13 cellular contexts compared by ENCODE assay signal in the genomic region with DNA sequence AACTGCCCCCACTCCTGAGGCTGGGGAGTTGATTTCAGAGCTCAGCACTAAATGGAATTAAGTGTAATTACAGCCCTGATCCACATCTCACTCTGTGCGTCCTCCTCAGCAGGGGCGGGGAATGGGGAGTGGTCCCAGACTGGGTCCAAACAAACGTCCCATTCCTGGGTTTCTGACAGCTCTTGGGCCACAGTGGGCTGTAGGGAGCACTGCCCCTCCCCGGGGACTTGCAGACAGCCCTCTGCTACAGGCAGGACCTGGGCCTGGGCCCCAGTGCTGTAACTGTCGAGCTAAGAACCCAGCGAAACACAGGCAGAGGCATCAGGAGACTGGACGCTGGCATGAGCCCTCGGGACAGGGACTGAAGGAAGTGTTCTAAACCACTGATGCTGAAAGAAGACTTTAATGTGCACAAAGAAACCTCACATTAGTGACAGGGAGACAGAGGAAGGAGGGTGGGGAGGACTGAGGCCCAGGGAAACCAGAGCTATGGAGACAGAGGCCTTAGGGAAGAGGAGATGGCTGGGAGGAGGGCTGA. TPM values are rescaled to one million over a fixed set of nuclear protein-coding genes. Genes with fewer than 3 reads are reported as not detected.
DNase-seq lines count a peak whose midpoint lies in the region; ATAC-seq and TF ChIP-seq lines count a peak whose summit lies in the region.
"Had no signal": no experiment of that assay in that cellular context is flagged by ENCODE, and none has a peak within 500 bp of the region (broad histone marks: within the 10 kb centered on the region; RNA-seq: fewer than 3 reads in every experiment).

No MANE protein-coding gene starts in this region.

- no peaks in the 10 kb centered on the region for H3K9me3 ChIP-seq in CD4-positive, alpha-beta T cell (ENCODE audit: control insufficient read depth, low read length)
- no peaks in the 10 kb centered on the region for H3K9me3 ChIP-seq in endodermal cell (ENCODE audit: control insufficient read depth, low read length)
- no peaks in the 10 kb centered on the region for H3K9me3 ChIP-seq in neuron (ENCODE audit: low read length)
- no peaks in the 10 kb centered on the region for H3K9me3 ChIP-seq in colonic mucosa
- H3K9me3 ChIP-seq: neutrophil had no signal

- no peaks in the 10 kb centered on the region for H3K9me3 Mint-ChIP-seq in CD4-positive, alpha-beta T cell
- H3K9me3 Mint-ChIP-seq in endodermal cell, result no peaks in the 10 kb centered on the region
- H3K9me3 Mint-ChIP-seq in stimulated activated naive CD8-positive, alpha-beta T cell treated with anti-CD3 and anti-CD28 coated beads, Interleukin-15, amount 100 ng/mL, for 72 hours, result no peaks in the 10 kb centered on the region

- CTCF ChIA-PET in CD4-positive, alpha-beta T cell (lab: Charles Lee), result no interaction called here

- ATAC-seq in CD4-positive, alpha-beta T cell (ENCODE audit: poor library complexity), result no peak
- no peak for ATAC-seq in HG02610 (IDR thresholded peaks at IDR 0.05; ENCODE audit: unreplicated experiment)
- ATAC-seq in stimulated activated naive CD8-positive, alpha-beta T cell treated with anti-CD3 and anti-CD28 coated beads, Interleukin-15, amount 100 ng/mL, for 72 hours, result no peak
- ATAC-seq in GM21723 (IDR thresholded peaks at IDR 0.05; ENCODE audit: unreplicated experiment), result no peak
- ATAC-seq: activated CD4-positive, CD25-positive, alpha-beta regulatory T cell treated with anti-CD3 and anti-CD28 coated beads, Interleukin-2, amount 50 U/mL, for 24 hours; Right ventricle myocardium inferior had no signal

- H3K9ac ChIP-seq in endodermal cell (ENCODE audit: extremely low read depth, low read length, poor library complexity, severe bottlenecking), result no peak overlapping the region
- no peak overlapping the region for H3K9ac ChIP-seq in colonic mucosa (ENCODE audit: low read depth in 2 of 2, low read length in 2 of 2)

- H3K4me1 Mint-ChIP-seq in CD4-positive, alpha-beta T cell (ENCODE audit: low read depth), result peaks cover 42% of the 10 kb centered on the region
- peaks cover 49% of the 10 kb centered on the region for H3K4me1 Mint-ChIP-seq in endodermal cell
- peaks cover 46% of the 10 kb centered on the region for H3K4me1 Mint-ChIP-seq in stimulated activated naive CD8-positive, alpha-beta T cell treated with anti-CD3 and anti-CD28 coated beads, Interleukin-15, amount 100 ng/mL, for 72 hours

- DNase-seq in CD4-positive, alpha-beta T cell, result no peak
- DNase-seq in NCI-H82 (lab: John Stamatoyannopoulos, UW) (peak; percentile 93), endodermal cell (peak; percentile 77), colonic mucosa (no peak)
- no peak for DNase-seq in stimulated activated naive CD8-positive, alpha-beta T cell treated with anti-CD3 and anti-CD28 coated beads, Interleukin-15, amount 100 ng/mL, for 72 hours
- DNase-seq: NCI-H1048; stimulated activated CD8-positive, alpha-beta memory T cell treated with anti-CD3 and anti-CD28 coated beads, Interleukin-4, amount 100 ng/mL, for 48 hours had no signal

- H3K4me3 ChIP-seq in endodermal cell (ENCODE audit: low read length) (no peak overlapping the region), neuron (ENCODE audit: low read length) (peak overlapping the region; percentile 4), colonic mucosa (no peak overlapping the region)

- WGBS in endodermal cell (ENCODE audit: insufficient coverage in 1 of 2, insufficient read length in 1 of 2), 2 experiments, result 59 to 60% methylated on average over 8 of the region's 8 CpGs

- POLR2A ChIA-PET in CD4-positive, alpha-beta T cell (lab: Charles Lee), result interaction anchor here (1.3 to 2.7 kb wide), 4 partner anchors 9 to 87 kb away, joined by 3 to 11 read pairs (median 8); no protein-coding TSS in a partner anchor

- no peaks in the 10 kb centered on the region for H3K27me3 ChIP-seq in CD4-positive, alpha-beta T cell (ENCODE audit: control insufficient read depth, insufficient read depth, low read length)
- H3K27me3 ChIP-seq in endodermal cell (ENCODE audit: control insufficient read depth, insufficient read depth, low read length, poor library complexity, severe bottlenecking) (no peaks in the 10 kb centered on the region), neuron (ENCODE audit: insufficient read depth, low read length) (no peaks in the 10 kb centered on the region), colonic mucosa (no peaks in the 10 kb centered on the region)

- H2AFZ ChIP-seq in neuron (ENCODE audit: low read depth, low read length), result peak overlapping the region; percentile 39

- no peak overlapping the region for H3K27ac ChIP-seq in CD4-positive, alpha-beta T cell (ENCODE audit: low read depth, low read length)
- H3K27ac ChIP-seq in endodermal cell (ENCODE audit: low read depth, low read length) (peak overlapping the region; percentile 71), colonic mucosa (no peak overlapping the region)
- H3K27ac ChIP-seq: neutrophil had no signal

- no peak for TF ChIP-seq CTCF in CD4-positive, alpha-beta T cell (IDR thresholded peaks at IDR 0.05)
- peak; percentile 40 for TF ChIP-seq CTCF in endodermal cell (conservative IDR thresholded peaks at IDR 0.05)
- TF ChIP-seq CTCF in colonic mucosa (IDR thresholded peaks at IDR 0.05), result no peak

- H3K36me3 ChIP-seq in endodermal cell (ENCODE audit: control insufficient read depth, insufficient read depth, low read length) (no peaks in the 10 kb centered on the region), neuron (ENCODE audit: insufficient read depth, low read length) (no peaks in the 10 kb centered on the region), colonic mucosa (no peaks in the 10 kb centered on the region)
- H3K36me3 ChIP-seq: neutrophil had no signal

- H3K27me3 Mint-ChIP-seq in CD4-positive, alpha-beta T cell, result no peaks in the 10 kb centered on the region
- peaks cover 2% of the 10 kb centered on the region for H3K27me3 Mint-ChIP-seq in endodermal cell (ENCODE audit: insufficient read depth)
- peaks cover 6% of the 10 kb centered on the region for H3K27me3 Mint-ChIP-seq in stimulated activated naive CD8-positive, alpha-beta T cell treated with anti-CD3 and anti-CD28 coated beads, Interleukin-15, amount 100 ng/mL, for 72 hours

- H3K4me1 ChIP-seq in endodermal cell (ENCODE audit: control insufficient read depth, insufficient read depth, low read length) (peaks cover 26% of the 10 kb centered on the region), neuron (ENCODE audit: insufficient read depth, low read length) (peaks cover 19% of the 10 kb centered on the region), colonic mucosa (peaks cover 5% of the 10 kb centered on the region)

- peaks cover 4% of the 10 kb centered on the region for H3K36me3 Mint-ChIP-seq in CD4-positive, alpha-beta T cell (ENCODE audit: low read depth)
- H3K36me3 Mint-ChIP-seq in endodermal cell (ENCODE audit: low read depth), result no peaks in the 10 kb centered on the region

- peak overlapping the region; percentile 7 for H3K27ac Mint-ChIP-seq in CD4-positive, alpha-beta T cell
- peak overlapping the region; percentile 41 for H3K27ac Mint-ChIP-seq in endodermal cell
- no peak overlapping the region for H3K27ac Mint-ChIP-seq in stimulated activated naive CD8-positive, alpha-beta T cell treated with anti-CD3 and anti-CD28 coated beads, Interleukin-15, amount 100 ng/mL, for 72 hours

- H3K4me3 Mint-ChIP-seq in CD4-positive, alpha-beta T cell, result no peak overlapping the region
- H3K4me3 Mint-ChIP-seq in endodermal cell, result no peak overlapping the region
- no peak overlapping the region for H3K4me3 Mint-ChIP-seq in stimulated activated naive CD8-positive, alpha-beta T cell treated with anti-CD3 and anti-CD28 coated beads, Interleukin-15, amount 100 ng/mL, for 72 hours

- intact Hi-C loops in CD4-positive, alpha-beta T cell (cut with DNase I, micrococcal nuclease), result loop anchor here in 1 of 2 experiments (2.0 kb wide), 1 partner anchor 39 kb away; no protein-coding TSS in a partner anchor
- intact Hi-C loops in colonic mucosa (cut with DNase I), result no loop called here

RNA-seq across cellular contexts. Expression of a gene that starts 5.7 kb away (rescaled TPM):
- 10 to 100 TPM; 55.8 to 56.8 TPM for total RNA-seq in CD4-positive, alpha-beta T cell
- total RNA-seq in endodermal cell (10 to 100 TPM; 82.5 to 92.1 TPM), colonic mucosa (10 to 100 TPM; 13.0 to 17.2 TPM)
- 76.4 TPM for polyA plus RNA-seq in endodermal cell (2013, experiment 1 of 2)
- polyA plus RNA-seq in endodermal cell (2013, experiment 2 of 2), result 67.9 TPM

RNA-seq across cellular contexts. Expression of a gene that starts 17.8 kb away (rescaled TPM):
- 10 to 100 TPM; 17.2 to 18.3 TPM for total RNA-seq in CD4-positive, alpha-beta T cell
- total RNA-seq in endodermal cell, result 10 to 100 TPM; 14.6 to 16.7 TPM
- 13.0 TPM for polyA plus RNA-seq in endodermal cell (2013, experiment 1 of 2)
- polyA plus RNA-seq in endodermal cell (2013, experiment 2 of 2), result 14.1 TPM
- total RNA-seq in colonic mucosa, result 10 to 100 TPM; 12.4 to 18.7 TPM

RNA-seq across cellular contexts. Expression of a gene that starts 31.7 kb away (rescaled TPM):
- total RNA-seq in CD4-positive, alpha-beta T cell, result 10 to 100 TPM in 1 of 2 experiments, 1 to 10 TPM in 1; 6.2 to 10.4 TPM
- total RNA-seq in endodermal cell (1 to 10 TPM; 2.6 to 3.6 TPM), colonic mucosa (1 to 10 TPM; 1.4 to 4.1 TPM)
- polyA plus RNA-seq in endodermal cell (2013, experiment 1 of 2), result 3.5 TPM
- polyA plus RNA-seq in endodermal cell (2013, experiment 2 of 2), result 2.6 TPM

RNA-seq across cellular contexts. Expression of a gene that starts 59.5 kb away (rescaled TPM):
- 10 to 100 TPM; 48.7 to 53.5 TPM for total RNA-seq in CD4-positive, alpha-beta T cell
- total RNA-seq in endodermal cell (10 to 100 TPM; 33.1 to 34.8 TPM), colonic mucosa (10 to 100 TPM; 24.4 to 33.0 TPM)
- polyA plus RNA-seq in endodermal cell (2013, experiment 1 of 2), result 16.5 TPM
- 14.9 TPM for polyA plus RNA-seq in endodermal cell (2013, experiment 2 of 2)

Comparison
In these comparisons a context has a peak if more than half of its experiments do, and no peak if none do; other contexts are left out.
1. DNase-seq: peak in NCI-H82 (single experiment) and endodermal cell (single experiment); none in CD4-positive, alpha-beta T cell (0 of 10), colonic mucosa (single experiment) and stimulated activated naive CD8-positive, alpha-beta T cell treated with anti-CD3 and anti-CD28 coated beads, Interleukin-15, amount 100 ng/mL, for 72 hours (0 of 2).
2. H3K27ac Mint-ChIP-seq: peak in CD4-positive, alpha-beta T cell (single experiment) and endodermal cell (single experiment); none in stimulated activated naive CD8-positive, alpha-beta T cell treated with anti-CD3 and anti-CD28 coated beads, Interleukin-15, amount 100 ng/mL, for 72 hours (0 of 2).